ENCODE assay signal across 21 cellular contexts in the genomic region with DNA sequence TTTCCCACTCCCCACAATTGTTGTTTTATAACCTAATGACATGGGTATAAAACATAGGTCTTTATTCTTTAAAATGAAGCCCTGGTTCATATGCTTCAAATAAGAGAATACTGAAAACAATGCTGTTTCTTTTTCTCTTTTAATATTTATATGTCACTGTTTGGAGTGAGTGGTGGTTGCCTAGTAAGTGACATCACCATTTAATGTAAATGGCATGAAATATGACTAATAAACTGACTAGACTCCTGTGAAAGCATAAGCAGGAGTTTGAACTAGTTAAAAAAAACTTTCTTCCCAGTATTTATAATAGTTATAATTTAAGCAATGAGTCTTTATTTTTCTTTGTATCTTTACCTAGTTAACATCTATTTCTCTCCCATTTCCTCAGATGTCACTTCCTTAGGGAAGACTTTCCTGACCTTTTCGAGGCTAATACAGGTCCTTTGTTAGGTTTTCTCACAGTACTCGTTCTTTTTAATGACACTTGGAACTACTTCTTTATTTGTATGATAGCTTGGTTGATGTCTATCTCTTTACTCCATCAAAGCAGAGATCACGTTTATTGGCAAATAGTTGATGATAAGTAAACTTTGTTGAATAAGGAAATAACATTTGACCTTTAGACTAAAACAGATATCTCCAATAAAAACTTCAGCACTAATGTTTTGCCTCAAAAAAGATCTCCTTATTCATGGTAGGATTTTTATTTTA.
A peak's percentile ranks its signal among the peaks of the same experiment; 100 is the strongest.
DNase-seq lines count a peak whose midpoint lies in the region; ATAC-seq, FAIRE-seq and TF ChIP-seq lines count a peak whose summit lies in the region.
"Had no signal": no experiment of that assay in that cellular context is flagged by ENCODE, and none has a peak within 500 bp of the region (broad histone marks: within the 10 kb centered on the region; RNA-seq: fewer than 3 reads in every experiment).

No MANE protein-coding gene starts in this region.

- TF ChIP-seq CTCF in HepG2 (CRISPR knock-in tag; IDR thresholded peaks at IDR 0.05) (no peak), right lobe of liver (IDR thresholded peaks at IDR 0.05) (no peak), fibroblast of lung (conservative IDR thresholded peaks at IDR 0.05 in 1 of 2, IDR thresholded peaks at IDR 0.05 in 1 of 2; ENCODE audit: low read depth in 1 of 2, low read length in 2 of 2) (no peak), esophagus muscularis mucosa (IDR thresholded peaks at IDR 0.05) (no peak)

- TF ChIP-seq POLR2A in HepG2 (IDR thresholded peaks at IDR 0.05; ENCODE audit: insufficient read depth in 1 of 2, low read depth in 2 of 2, low read length in 2 of 2) (no peak), right lobe of liver (IDR thresholded peaks at IDR 0.05) (no peak), esophagus muscularis mucosa (IDR thresholded peaks at IDR 0.05; ENCODE audit: low read depth) (no peak)

- 0% methylated on average over 3 of the region's 3 CpGs for WGBS in HepG2 (ENCODE audit: low lambda C conversion rate)
- 21% methylated on average over 3 of the region's 3 CpGs for WGBS in right lobe of liver (ENCODE audit: insufficient coverage, low coverage, low lambda C conversion rate, missing lambda C conversion rate)
- WGBS in esophagus muscularis mucosa = 54% methylated on average over 3 of the region's 3 CpGs

- no peaks in the 10 kb centered on the region for H3K4me1 Mint-ChIP-seq in activated CD8-positive, alpha-beta T cell treated with anti-CD3 and anti-CD28 coated beads, Interleukin-2, amount 10 ng/mL, durations not matched to agents 7 days and 5 days (ENCODE audit: low read depth)
- H3K4me1 Mint-ChIP-seq: nephron had no signal

- BruUV-seq in HepG2 (replicated peaks; lab: Mats Ljungman, UMichigan) = no TSS peak

- no peaks in the 10 kb centered on the region for H3K9me3 ChIP-seq in HepG2 (ENCODE audit: low read length)
- no peaks in the 10 kb centered on the region for H3K9me3 ChIP-seq in right lobe of liver
- H3K9me3 ChIP-seq in fibroblast of lung (ENCODE audit: control insufficient read depth, insufficient read depth, low read depth, low read length) = no peaks in the 10 kb centered on the region
- no peaks in the 10 kb centered on the region for H3K9me3 ChIP-seq in esophagus muscularis mucosa
- H3K9me3 ChIP-seq in Karpas-422 (ENCODE audit: low read length) = no peaks in the 10 kb centered on the region
- H3K9me3 ChIP-seq: spleen, thoracic aorta had no signal

- no peaks in the 10 kb centered on the region for H4K20me1 ChIP-seq in HepG2 (ENCODE audit: insufficient read depth, low read length)
- H4K20me1 ChIP-seq in fibroblast of lung (ENCODE audit: control insufficient read depth, extremely low read depth, insufficient read depth, low read length) = no peaks in the 10 kb centered on the region
- H4K20me1 ChIP-seq in Karpas-422 (ENCODE audit: insufficient read depth, low read depth, low read length) = no peaks in the 10 kb centered on the region

- no peak for FAIRE-seq in HepG2 (lab: Jason Lieb, UNC)

- DNase-seq in HepG2 (ENCODE audit: low spot score) (no peak), right lobe of liver (no peak), RKO (ENCODE audit: low spot score) (peak; percentile 41), fibroblast of lung (ENCODE audit: low read depth in 2 of 2) (peak in 1 of 2 donors; percentile 38), esophagus muscularis mucosa (ENCODE audit: extremely low spot score) (no peak), Karpas-422 (no peak)
- no peak for DNase-seq in activated CD8-positive, alpha-beta T cell treated with anti-CD3 and anti-CD28 coated beads, Interleukin-2, amount 10 ng/mL, durations not matched to agents 7 days and 5 days
- DNase-seq: ACHN; caudate nucleus; effector CD8-positive, alpha-beta T cell; islet precursor cell; NCI-H524; spleen; T1000 had no signal

- H3K79me2 ChIP-seq in HepG2 (ENCODE audit: insufficient read depth, low read length) (no peaks in the 10 kb centered on the region), fibroblast of lung (ENCODE audit: control insufficient read depth, insufficient read depth, low read length) (no peaks in the 10 kb centered on the region), Karpas-422 (ENCODE audit: low read length) (no peaks in the 10 kb centered on the region)
- H3K79me2 ChIP-seq: hepatocyte had no signal

- no peaks in the 10 kb centered on the region for H3K4me1 ChIP-seq in HepG2 (ENCODE audit: insufficient read depth, low read length)
- no peaks in the 10 kb centered on the region for H3K4me1 ChIP-seq in right lobe of liver
- no peaks in the 10 kb centered on the region for H3K4me1 ChIP-seq in fibroblast of lung (ENCODE audit: control insufficient read depth, extremely low read depth, insufficient read depth, low read length)
- peaks cover 0 to 8% (median 0%) of the 10 kb centered on the region in 4 donors for H3K4me1 ChIP-seq in esophagus muscularis mucosa
- no peaks in the 10 kb centered on the region for H3K4me1 ChIP-seq in Karpas-422 (ENCODE audit: low read length)
- H3K4me1 ChIP-seq: spleen had no signal

- H3K36me3 Mint-ChIP-seq in activated CD8-positive, alpha-beta T cell treated with anti-CD3 and anti-CD28 coated beads, Interleukin-2, amount 10 ng/mL, durations not matched to agents 7 days and 5 days (ENCODE audit: low read depth) = no peaks in the 10 kb centered on the region

- H3K9ac ChIP-seq in HepG2 (ENCODE audit: insufficient read depth, low read depth, low read length) = no peak overlapping the region
- H3K9ac ChIP-seq in fibroblast of lung (ENCODE audit: insufficient read depth, low read length) = no peak overlapping the region
- no peak overlapping the region for H3K9ac ChIP-seq in Karpas-422 (ENCODE audit: low read length)

- POLR2A ChIA-PET in HepG2 (lab: Yijun Ruan, JAX) = no interaction called here
- POLR2A ChIA-PET in activated CD8-positive, alpha-beta T cell treated with anti-CD3 and anti-CD28 coated beads, Interleukin-2, amount 10 ng/mL, durations not matched to agents 7 days and 5 days (lab: Charles Lee) = no interaction called here

- no peak for TF ChIP-seq RAD21 in HepG2 (CRISPR knock-in tag; IDR thresholded peaks at IDR 0.05)

- no peak overlapping the region for H3K27ac Mint-ChIP-seq in activated CD8-positive, alpha-beta T cell treated with anti-CD3 and anti-CD28 coated beads, Interleukin-2, amount 10 ng/mL, durations not matched to agents 7 days and 5 days
- H3K27ac Mint-ChIP-seq: activated T-helper 2 cell treated with anti-CD3 and anti-CD28 coated beads, Interferon-gamma antibody, Interleukin-2, Interleukin-4, amounts not matched to agents 10 μg/mL and 5 μg/mL and 100 μg/mL, durations not matched to agents 14 hours and 24 hours and 36 hours; nephron had no signal

- ATAC-seq in HepG2 = no peak
- ATAC-seq in right lobe of liver = no peak
- ATAC-seq in HG02642 (IDR thresholded peaks at IDR 0.05; ENCODE audit: poor library complexity, unreplicated experiment) = no peak
- no peak for ATAC-seq in activated CD8-positive, alpha-beta T cell treated with anti-CD3 and anti-CD28 coated beads, Interleukin-2, amount 10 ng/mL, durations not matched to agents 7 days and 5 days
- ATAC-seq: activated CD4-positive, CD25-positive, alpha-beta regulatory T cell treated with anti-CD3 and anti-CD28 coated beads, Interleukin-2, amount 50 U/mL, for 24 hours had no signal

- H3K27me3 Mint-ChIP-seq in activated CD8-positive, alpha-beta T cell treated with anti-CD3 and anti-CD28 coated beads, Interleukin-2, amount 10 ng/mL, durations not matched to agents 7 days and 5 days (ENCODE audit: low read depth) = no peaks in the 10 kb centered on the region

- H2AFZ ChIP-seq in HepG2 (ENCODE audit: low read length) (no peak overlapping the region), fibroblast of lung (ENCODE audit: low read length) (peak overlapping the region; percentile 12), Karpas-422 (ENCODE audit: low read length) (no peak overlapping the region)
- H2AFZ ChIP-seq: hepatocyte had no signal

- H3K36me3 ChIP-seq in HepG2 (replicated peaks in 1 of 2; ENCODE audit: control insufficient read depth in 1 of 2, insufficient read depth in 2 of 2, low read length in 2 of 2) (no peaks in the 10 kb centered on the region), right lobe of liver (no peaks in the 10 kb centered on the region), fibroblast of lung (ENCODE audit: control insufficient read depth, insufficient read depth, low read length) (no peaks in the 10 kb centered on the region), esophagus muscularis mucosa (no peaks in the 10 kb centered on the region), Karpas-422 (ENCODE audit: insufficient read depth, low read length) (no peaks in the 10 kb centered on the region)
- H3K36me3 ChIP-seq: spleen, thoracic aorta had no signal

- H3K4me3 ChIP-seq in HepG2 (replicated peaks in 1 of 3; ENCODE audit: insufficient read depth in 1 of 3, low read depth in 2 of 3, low read length in 3 of 3) (no peak overlapping the region), right lobe of liver (no peak overlapping the region), fibroblast of lung (replicated peaks in 1 of 4; ENCODE audit: control extremely low read depth in 1 of 4, insufficient read depth in 1 of 4, low read depth in 3 of 4, low read length in 4 of 4) (no peak overlapping the region), esophagus muscularis mucosa (no peak overlapping the region), Karpas-422 (ENCODE audit: low read length) (no peak overlapping the region)
- H3K4me3 ChIP-seq: hepatocyte, spleen, thoracic aorta had no signal

- no peak overlapping the region for H3K4me2 ChIP-seq in HepG2 (ENCODE audit: low read depth, low read length)
- no peak overlapping the region for H3K4me2 ChIP-seq in fibroblast of lung (ENCODE audit: extremely low read depth, insufficient read depth, low read length)
- H3K4me2 ChIP-seq in Karpas-422 (ENCODE audit: low read depth, low read length, poor library complexity, severe bottlenecking) = no peak overlapping the region
- H3K4me2 ChIP-seq: hepatocyte had no signal

- no peaks in the 10 kb centered on the region for H3K9me2 ChIP-seq in Karpas-422 (replicated peaks; ENCODE audit: insufficient read depth, low read length)

- CTCF ChIA-PET in HepG2 (lab: Yijun Ruan, JAX; ENCODE audit: low intra/inter-chr PET ratio, low total read pairs) = no interaction called here
- CTCF ChIA-PET in activated CD8-positive, alpha-beta T cell treated with anti-CD3 and anti-CD28 coated beads, Interleukin-2, amount 10 ng/mL, durations not matched to agents 7 days and 5 days (lab: Charles Lee) = no interaction called here

- intact Hi-C loops in HepG2 (cut with micrococcal nuclease; ENCODE audit: unreplicated experiment) = no loop called here
- intact Hi-C loops in right lobe of liver (cut with DNase I) = no loop called here
- intact Hi-C loops in esophagus muscularis mucosa (cut with DNase I) = no loop called here

- in situ Hi-C loops in HepG2 (cut with HindIII; ENCODE audit: extremely low pct_ligation_motif_present, low pct_unique_long_range_greater_than_20kb) = no loop called here

- TF ChIP-seq EP300 in HepG2 (IDR thresholded peaks at IDR 0.05; ENCODE audit: low read depth in 2 of 2, low read length in 2 of 2) (no peak), HepG2 (CRISPR knock-in tag; IDR thresholded peaks at IDR 0.05; ENCODE audit: borderline replicate concordance) (no peak), esophagus muscularis mucosa (IDR thresholded peaks at IDR 0.05) (no peak)

- no peak overlapping the region for H3K4me3 Mint-ChIP-seq in activated CD8-positive, alpha-beta T cell treated with anti-CD3 and anti-CD28 coated beads, Interleukin-2, amount 10 ng/mL, durations not matched to agents 7 days and 5 days
- H3K4me3 Mint-ChIP-seq: nephron had no signal

- no peaks in the 10 kb centered on the region for H3K9me3 Mint-ChIP-seq in activated CD8-positive, alpha-beta T cell treated with anti-CD3 and anti-CD28 coated beads, Interleukin-2, amount 10 ng/mL, durations not matched to agents 7 days and 5 days (ENCODE audit: insufficient read depth)
- H3K9me3 Mint-ChIP-seq: activated T-helper 2 cell treated with anti-CD3 and anti-CD28 coated beads, Interferon-gamma antibody, Interleukin-2, Interleukin-4, amounts not matched to agents 10 μg/mL and 5 μg/mL and 100 μg/mL, durations not matched to agents 14 hours and 24 hours and 36 hours; nephron had no signal

- H3K27me3 ChIP-seq in HepG2 (ENCODE audit: control insufficient read depth in 1 of 2, insufficient read depth in 2 of 2, low read length in 2 of 2) (no peaks in the 10 kb centered on the region), right lobe of liver (no peaks in the 10 kb centered on the region), fibroblast of lung (ENCODE audit: control insufficient read depth, insufficient read depth, low read length) (no peaks in the 10 kb centered on the region), esophagus muscularis mucosa (no peaks in the 10 kb centered on the region), Karpas-422 (ENCODE audit: low read length) (no peaks in the 10 kb centered on the region)
- H3K27me3 ChIP-seq: hepatocyte, spleen had no signal

- H3K27ac ChIP-seq in HepG2 (ENCODE audit: extremely low read length, insufficient read depth, low read length) (no peak overlapping the region), right lobe of liver (no peak overlapping the region), fibroblast of lung (ENCODE audit: insufficient read depth, low read length) (no peak overlapping the region), esophagus muscularis mucosa (replicated peaks in 1 of 4) (no peak overlapping the region), Karpas-422 (ENCODE audit: low read length) (no peak overlapping the region)
- H3K27ac ChIP-seq: C4-2B, hepatocyte, spleen, thoracic aorta had no signal
